17 cellular contexts compared by ENCODE assay signal in the genomic region with DNA sequence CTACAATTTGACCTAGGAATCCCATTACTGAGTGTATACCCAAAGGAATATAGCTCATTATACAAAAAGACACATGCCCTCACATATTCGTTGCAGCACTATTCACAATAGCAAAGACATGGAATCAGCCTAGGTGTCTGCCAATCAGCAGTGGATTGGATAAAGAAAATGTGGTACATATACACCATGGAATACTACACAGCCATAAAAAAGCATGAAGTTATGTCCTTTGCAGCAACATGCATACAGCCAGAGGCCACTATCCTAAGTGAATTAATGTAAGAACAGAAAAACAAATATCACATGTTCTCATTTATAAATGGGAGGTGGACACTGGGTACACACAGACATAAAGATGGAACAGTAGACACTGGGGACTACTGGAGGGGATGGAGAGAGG.
"Had no signal": no experiment of that assay in that cellular context is flagged by ENCODE, and none has a peak within 500 bp of the region (broad histone marks: within the 10 kb centered on the region; RNA-seq: fewer than 3 reads in every experiment).

No MANE protein-coding gene starts in this region.

- H3K9me3 ChIP-seq: stomach, suprapubic skin, testis, thoracic aorta, thyroid gland, tibial artery, tibial nerve, transverse colon, upper lobe of left lung, upper lobe of right lung, uterus, vagina had no signal

- H3K4me1 ChIP-seq: stomach, suprapubic skin, testis, thyroid gland, tibial nerve, upper lobe of left lung, upper lobe of right lung, uterus, vagina had no signal

- H3K4me3 ChIP-seq: stomach, suprapubic skin, testis, thoracic aorta, thyroid gland, tibial artery, tibial nerve, transverse colon, upper lobe of left lung, upper lobe of right lung, uterus, vagina had no signal

- ATAC-seq: stimulated activated effector memory CD8-positive, alpha-beta T cell treated with anti-CD3 and anti-CD28 coated beads, Interleukin-12 subunit alpha, Interleukin-12 subunit beta, amount 100 ng/mL, for 72 hours; stimulated activated memory B cell treated with anti-CD40 and anti-IgM and Interleukin-4, amounts not matched to agents 10 μg/mL and 1 μg/mL and 100 μg/mL, for 72 hours; stimulated activated naive B cell treated with anti-CD40 and anti-IgM and Interleukin-4, amounts not matched to agents 10 μg/mL and 1 μg/mL and 100 μg/mL, for 72 hours; stimulated activated naive CD8-positive, alpha-beta T cell treated with anti-CD3 and anti-CD28 coated beads, Interleukin-15, amount 100 ng/mL, for 72 hours; stimulated activated naive CD8-positive, alpha-beta T cell treated with anti-CD3 and anti-CD28 coated beads, Interleukin-15, Interleukin-2, amounts not matched to agents 100 U/mL and 50 U/mL, for 24 hours; upper lobe of right lung had no signal

- H3K27ac ChIP-seq: stomach, suprapubic skin, testis, thoracic aorta, thyroid gland, tibial artery, tibial nerve, transverse colon, upper lobe of left lung, upper lobe of right lung, uterus, vagina had no signal

- H3K36me3 ChIP-seq: stomach, suprapubic skin, thoracic aorta, thyroid gland, tibial artery, tibial nerve, transverse colon, upper lobe of left lung, upper lobe of right lung, uterus, vagina had no signal
